26 cellular contexts compared by ENCODE assay signal in genomic region chr6:115287467-115287866, GRCh38.
"Had no signal": no experiment of that assay in that cellular context is flagged by ENCODE, and none has a peak within 500 bp of the region (broad histone marks: within the 10 kb centered on the region; RNA-seq: fewer than 3 reads in every experiment).

No MANE protein-coding gene starts in this region.

- H2AFZ ChIP-seq: hepatocyte had no signal

- H3K4me3 Mint-ChIP-seq: immature natural killer cell; mesothelial cell of epicardium; naive B cell; naive thymus-derived CD8-positive, alpha-beta T cell had no signal

- H3K27ac Mint-ChIP-seq: immature natural killer cell; mesothelial cell of epicardium; naive B cell; naive thymus-derived CD8-positive, alpha-beta T cell had no signal

- H3K4me3 ChIP-seq: coronary artery, dorsolateral prefrontal cortex, esophagus muscularis mucosa, gastroesophageal sphincter, heart left ventricle, hepatocyte, left lung, lower lobe of right lung, mucosa of descending colon had no signal

- H3K79me2 ChIP-seq: hepatocyte had no signal

- H3K27ac ChIP-seq: coronary artery, dorsolateral prefrontal cortex, esophagus muscularis mucosa, foreskin keratinocyte, gastroesophageal sphincter, heart left ventricle, hepatocyte, left lung, lower lobe of right lung had no signal

- H3K36me3 Mint-ChIP-seq: immature natural killer cell; mesothelial cell of epicardium; naive B cell; naive thymus-derived CD8-positive, alpha-beta T cell had no signal

- H3K27me3 Mint-ChIP-seq: naive B cell; naive thymus-derived CD8-positive, alpha-beta T cell had no signal

- H3K4me2 ChIP-seq: hepatocyte had no signal

- DNase-seq: dermis blood vessel endothelial cell; dorsolateral prefrontal cortex; effector CD4-positive, alpha-beta T cell; effector memory CD4-positive, alpha-beta T cell; foreskin keratinocyte; heart left ventricle; hypothalamus; immature natural killer cell; left cardiac atrium; left lung; left ventricle myocardium superior; lower lobe of right lung; mesenchymal stem cell; mucosa of descending colon; naive B cell; naive thymus-derived CD8-positive, alpha-beta T cell had no signal

- H3K36me3 ChIP-seq: esophagus muscularis mucosa, gastroesophageal sphincter, heart left ventricle, left lung, lower lobe of right lung had no signal

- ATAC-seq: foreskin keratinocyte; gastroesophageal sphincter; heart left ventricle; left cardiac atrium; left lung; left ventricle myocardium superior; lower lobe of right lung; mucosa of descending colon; naive thymus-derived CD8-positive, alpha-beta T cell had no signal

- H3K9me3 Mint-ChIP-seq: mesothelial cell of epicardium had no signal

- H3K4me1 ChIP-seq: esophagus muscularis mucosa, foreskin keratinocyte, gastroesophageal sphincter, heart left ventricle, left lung, lower lobe of right lung had no signal

- H3K27me3 ChIP-seq: dorsolateral prefrontal cortex, esophagus muscularis mucosa, foreskin keratinocyte, gastroesophageal sphincter, heart left ventricle, hepatocyte, left lung had no signal

- H3K9me3 ChIP-seq: esophagus muscularis mucosa, gastroesophageal sphincter, heart left ventricle, left lung, lower lobe of right lung had no signal

- H3K4me1 Mint-ChIP-seq: immature natural killer cell; mesothelial cell of epicardium; naive B cell; naive thymus-derived CD8-positive, alpha-beta T cell had no signal

- FAIRE-seq: colon, endothelial cell of umbilical vein, frontal cortex, islet of Langerhans, keratinocyte had no signal
